In the genomic region with DNA sequence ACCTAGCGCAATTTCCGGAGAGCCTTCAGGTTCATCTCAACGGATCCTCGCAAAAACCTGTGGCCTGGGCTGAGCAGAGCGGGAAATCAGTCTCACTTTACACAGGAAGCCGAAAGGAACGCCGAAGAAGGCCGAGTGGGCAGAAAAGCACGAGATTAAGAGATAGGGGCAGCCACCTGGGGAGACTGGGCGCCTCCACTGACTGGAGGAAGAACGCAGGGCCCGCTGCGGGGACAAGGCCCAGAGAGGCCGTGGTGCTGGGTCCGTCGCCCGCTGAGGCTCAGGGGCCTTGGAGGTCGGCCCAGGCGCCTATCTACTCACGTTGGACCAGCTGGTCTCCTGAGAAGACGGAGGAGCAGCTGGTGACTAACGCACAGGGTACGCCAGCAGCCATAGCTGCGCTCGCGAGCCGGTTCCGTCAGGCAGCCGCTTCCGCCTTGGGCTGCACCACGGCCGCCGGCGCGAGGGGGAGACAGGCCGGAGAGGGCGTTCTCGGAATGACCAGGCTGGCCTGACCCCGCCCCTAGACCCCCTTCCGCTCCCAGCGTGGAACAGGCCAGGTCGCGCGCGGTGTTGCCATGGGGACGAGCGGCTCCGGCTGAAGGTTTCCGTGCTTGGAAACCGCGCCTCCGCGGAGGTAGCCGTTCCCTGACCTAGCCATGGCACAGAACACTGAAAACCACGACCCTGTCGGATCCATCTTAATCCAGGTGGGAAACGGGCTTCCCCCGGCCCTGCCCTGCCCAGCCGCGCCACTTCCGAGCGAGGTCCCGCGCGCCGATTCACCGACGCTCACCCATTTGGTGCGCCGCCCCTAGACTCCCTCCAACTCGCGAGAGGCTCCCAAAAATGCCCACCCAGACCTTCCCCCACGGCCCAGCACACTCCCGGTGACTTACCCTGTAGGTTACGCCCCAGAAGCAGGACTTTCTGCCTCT, we compare ENCODE assay signal across 8 cellular contexts. TPM values are rescaled to one million over a fixed set of nuclear protein-coding genes. Genes with fewer than 3 reads are reported as not detected.
DNase-seq lines count a peak whose midpoint lies in the region; ATAC-seq and TF ChIP-seq lines count a peak whose summit lies in the region.

A gene with protein sequence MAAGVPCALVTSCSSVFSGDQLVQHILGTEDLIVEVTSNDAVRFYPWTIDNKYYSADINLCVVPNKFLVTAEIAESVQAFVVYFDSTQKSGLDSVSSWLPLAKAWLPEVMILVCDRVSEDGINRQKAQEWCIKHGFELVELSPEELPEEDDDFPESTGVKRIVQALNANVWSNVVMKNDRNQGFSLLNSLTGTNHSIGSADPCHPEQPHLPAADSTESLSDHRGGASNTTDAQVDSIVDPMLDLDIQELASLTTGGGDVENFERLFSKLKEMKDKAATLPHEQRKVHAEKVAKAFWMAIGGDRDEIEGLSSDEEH (minus strand): TSS at position 424 of the 938 bp plus-strand sequence. CDS start 30 bp downstream, at position 394.
Gene IQCH (plus strand): TSS at position 549 of the 938 bp plus-strand sequence. CDS start 111 bp downstream, at position 660.

- ATAC-seq in HG02852 (IDR thresholded peaks at IDR 0.05; ENCODE audit: unreplicated experiment) (peak; percentile 98), left cardiac atrium (peak; percentile 99 to 100), upper lobe of right lung (peak; percentile 100)

- H3K4me1 ChIP-seq in upper lobe of right lung: peaks cover 15% of the 10 kb centered on the region

- peak within 1 kb of the TSS; percentile 88 for H3K4me3 ChIP-seq in upper lobe of right lung

- H3K27me3 ChIP-seq in upper lobe of right lung: no peaks in the 10 kb centered on the region

- peak within 1 kb of the TSS; percentile 92 for H3K27ac ChIP-seq in upper lobe of right lung

- no peaks in the 10 kb centered on the region for H3K9me3 ChIP-seq in upper lobe of right lung

- DNase-seq in GM13976 (ENCODE audit: low spot score): peak; percentile 99
- DNase-seq in NCI-H1436 treated with DMSO at 0.1 percent for 48 hours (lab: John Stamatoyannopoulos, UW): peak; percentile 55
- DNase-seq in T follicular helper cell (ENCODE audit: low read depth): peak; percentile 87
- DNase-seq in amniotic epithelial cell (ENCODE audit: low read depth): peak; percentile 97
- DNase-seq in left cardiac atrium: peak; percentile 99
- peak; percentile 93 to 100 (median 98) for DNase-seq in posterior cingulate gyrus
- peak; percentile 99 for DNase-seq in upper lobe of right lung

- in situ Hi-C loops in GM13976 (cut with MboI; ENCODE audit: low sequenced_read_pairs, unreplicated experiment): no loop called here

- no peak for TF ChIP-seq CTCF in GM13976 (IDR thresholded peaks at IDR 0.05; ENCODE audit: borderline replicate concordance, control extremely low read depth, extremely low read depth, insufficient read depth, missing control alignments)
- TF ChIP-seq CTCF in upper lobe of right lung (IDR thresholded peaks at IDR 0.05): no peak

- no peaks in the 10 kb centered on the region for H3K36me3 ChIP-seq in upper lobe of right lung

- intact Hi-C loops in left cardiac atrium (cut with DNase I): loop anchor here (10.0 kb wide), 2 partner anchors 50 to 190 kb away; partner anchors contain the start of gene SMAD3 (in 1 of the 2)
- intact Hi-C loops in posterior cingulate gyrus (cut with DNase I): loop anchor here (10.0 kb wide), 1 partner anchor 580 kb away; no protein-coding TSS in a partner anchor
- intact Hi-C loops in upper lobe of right lung (cut with DNase I): no loop called here

RNA-seq across cellular contexts. Expression of the first gene that starts in this region (rescaled TPM):
- total RNA-seq in left cardiac atrium: 10 to 100 TPM; 18.0 to 26.9 TPM
- 26.6 TPM for total RNA-seq in upper lobe of right lung

RNA-seq across cellular contexts. Expression of gene IQCH, which starts in this region (rescaled TPM):
- total RNA-seq in left cardiac atrium (1 to 10 TPM in 1 of 2 donors, under 1 TPM in 1; 0.53 to 1.1 TPM), upper lobe of right lung (0.93 TPM)

Comparison
In these comparisons a context has a peak if more than half of its experiments do, and no peak if none do; other contexts are left out.
1. Peak in every context shown above with its lines: DNase-seq, ATAC-seq, H3K4me3 ChIP-seq and H3K27ac ChIP-seq.